Comparison of ENCODE assay signal across 8 cellular contexts in genomic region chr4:174120446-174121142, GRCh38.
DNase-seq lines count a peak whose midpoint lies in the region; ATAC-seq, FAIRE-seq and TF ChIP-seq lines count a peak whose summit lies in the region.

No MANE protein-coding gene starts in this region.

- ATAC-seq in A549 (peak; percentile 95 to 97), right lobe of liver (peak; percentile 67 to 83 (median 81))

- H3K9me3 ChIP-seq in A549 = no peaks in the 10 kb centered on the region
- no peaks in the 10 kb centered on the region for H3K9me3 ChIP-seq in right lobe of liver
- H3K9me3 ChIP-seq in testis = no peaks in the 10 kb centered on the region

- WGBS in A549 (ENCODE audit: missing lambda C conversion rate) = 16% methylated on average over 19 of the region's 19 CpGs
- 11% methylated on average over 19 of the region's 19 CpGs for WGBS in right lobe of liver (ENCODE audit: insufficient coverage, low coverage, low lambda C conversion rate, missing lambda C conversion rate)
- 12 to 14% methylated on average over 19 of the region's 19 CpGs for WGBS in testis, 2 donors

- CTCF ChIA-PET in A549 (lab: Yijun Ruan, JAX) = interaction anchor here (0.7 to 1.9 kb wide), 9 partner anchors 8 to 615 kb away, joined by 3 to 13 read pairs (median 3); no protein-coding TSS in a partner anchor

- TF ChIP-seq RAD21 in A549 (conservative IDR thresholded peaks at IDR 0.05 in 1 of 2, IDR thresholded peaks at IDR 0.05 in 1 of 2) = peak; percentile 45 to 52; a peak in 4 of 5 replicates

- POLR2A ChIA-PET in A549 (lab: Yijun Ruan, JAX) = no interaction called here

- no peak for TF ChIP-seq EP300 in A549 (IDR thresholded peaks at IDR 0.05)

- H3K36me3 ChIP-seq in right lobe of liver (no peaks in the 10 kb centered on the region), testis (ENCODE audit: low read depth, missing control alignments) (no peaks in the 10 kb centered on the region)

- H3K27me3 ChIP-seq in dorsolateral prefrontal cortex (peaks cover 0 to 67% (median 18%) of the 10 kb centered on the region in 45 donors), right lobe of liver (peaks cover 0 to 3% of the 10 kb centered on the region in 2 donors), testis (no peaks in the 10 kb centered on the region)

- peak; percentile 19 to 81 for DNase-seq in A549 (ENCODE audit: low read depth in 1 of 2, low spot score in 1 of 2)
- DNase-seq in Jurkat, Clone E6-1 (ENCODE audit: low read depth, low spot score) = peak; percentile 60
- DNase-seq in RKO (ENCODE audit: low spot score) = peak; percentile 83
- peak in 6 of 10 donors; percentile 7 to 39 (median 37) for DNase-seq in dorsolateral prefrontal cortex
- no peak for DNase-seq in right lobe of liver
- DNase-seq in testis = peak; percentile 71
- no peak for DNase-seq in GF-D8 (lab: John Stamatoyannopoulos, UW)

- TF ChIP-seq POLR2A in A549 (IDR thresholded peaks at IDR 0.05; ENCODE audit: low read length) (no peak; the same call in 1 of the 2 replicates), right lobe of liver (IDR thresholded peaks at IDR 0.05) (no peak), testis (IDR thresholded peaks at IDR 0.05) (no peak)

- peak overlapping the region; percentile 68 for H3K4me2 ChIP-seq in A549

- H3K4me1 ChIP-seq in A549 (no peaks in the 10 kb centered on the region), right lobe of liver (no peaks in the 10 kb centered on the region), testis (no peaks in the 10 kb centered on the region)

- intact Hi-C loops in dorsolateral prefrontal cortex (cut with DNase I) (loop anchor here in 1 of 2 donors (10.0 kb wide), 1 partner anchor 616 kb away; no protein-coding TSS in a partner anchor), right lobe of liver (cut with DNase I) (loop anchor here in 1 of 2 donors (10.0 kb wide), 1 partner anchor 616 kb away; no protein-coding TSS in a partner anchor), testis (cut with DNase I; ENCODE audit: low total_unique reads) (no loop called here)

- FAIRE-seq in A549 (lab: Jason Lieb, UNC) = no peak

- peak overlapping the region; percentile 46 for H3K4me3 ChIP-seq in A549
- peak overlapping the region; percentile 18; the same call in 1 of the 2 replicates for H3K4me3 ChIP-seq in GM08714 (ENCODE audit: low read length)
- H3K4me3 ChIP-seq in Jurkat, Clone E6-1 (ENCODE audit: low read length) = no peak overlapping the region
- H3K4me3 ChIP-seq in dorsolateral prefrontal cortex = peak overlapping the region in 50 of 59 donors; percentile 4 to 66 (median 40)
- H3K4me3 ChIP-seq in right lobe of liver = no peak overlapping the region
- peak overlapping the region; percentile 5 to 44 for H3K4me3 ChIP-seq in testis

- peak overlapping the region; percentile 41 to 45; a peak in 2 of 6 replicates for H3K27ac ChIP-seq in A549
- no peak overlapping the region for H3K27ac ChIP-seq in dorsolateral prefrontal cortex
- H3K27ac ChIP-seq in right lobe of liver = no peak overlapping the region
- peak overlapping the region in 1 of 2 donors; percentile 20 for H3K27ac ChIP-seq in testis

- TF ChIP-seq CTCF in A549 (IDR thresholded peaks at IDR 0.05) = peak; percentile 53
- peak; percentile 30 to 72 (median 58) for TF ChIP-seq CTCF in dorsolateral prefrontal cortex (IDR thresholded peaks at IDR 0.05 in 54 of 56, conservative IDR thresholded peaks at IDR 0.05 in 2 of 56; ENCODE audit: low read depth in 1 of 56, partially characterized antibody in 56 of 56)
- TF ChIP-seq CTCF in right lobe of liver (IDR thresholded peaks at IDR 0.05) = peak; percentile 42 to 52 (median 48)
- TF ChIP-seq CTCF in testis (IDR thresholded peaks at IDR 0.05) = peak; percentile 67 to 76 (median 74)

TF ChIP-seq in A549, 52 proteins besides CTCF, POLR2A, EP300 and RAD21:
- TF ChIP-seq KDM1A (IDR thresholded peaks at IDR 0.05; ENCODE audit: low read depth) = no peak
- TF ChIP-seq KDM5A (IDR thresholded peaks at IDR 0.05) = no peak
- TF ChIP-seq TP53 (CRISPR knock-in tag; IDR thresholded peaks at IDR 0.05) = no peak
- TF ChIP-seq FOSB (CRISPR knock-in tag; IDR thresholded peaks at IDR 0.05) = no peak
- TF ChIP-seq ZNF302 (CRISPR knock-in tag; IDR thresholded peaks at IDR 0.05) = no peak
- no peak for TF ChIP-seq NR3C1 (IDR thresholded peaks at IDR 0.05)
- TF ChIP-seq POLR2AphosphoS2 (conservative IDR thresholded peaks at IDR 0.05; ENCODE audit: low read length) = no peak
- no peak for TF ChIP-seq ZSCAN20 (CRISPR knock-in tag; IDR thresholded peaks at IDR 0.05)
- peak; percentile 46 for TF ChIP-seq SMC3 (IDR thresholded peaks at IDR 0.05)
- TF ChIP-seq TFCP2L1 (CRISPR knock-in tag; IDR thresholded peaks at IDR 0.05) = no peak
- TF ChIP-seq JUN (IDR thresholded peaks at IDR 0.05) = 0 out of 5 replicates have a peak, but pooled peaks of 1 of the 2 experiments have one; percentile 25
- no peak for TF ChIP-seq RCOR1 (IDR thresholded peaks at IDR 0.05; ENCODE audit: low read depth, low read length)
- no peak for TF ChIP-seq REST (IDR thresholded peaks at IDR 0.05)
- TF ChIP-seq, protein P1, sequence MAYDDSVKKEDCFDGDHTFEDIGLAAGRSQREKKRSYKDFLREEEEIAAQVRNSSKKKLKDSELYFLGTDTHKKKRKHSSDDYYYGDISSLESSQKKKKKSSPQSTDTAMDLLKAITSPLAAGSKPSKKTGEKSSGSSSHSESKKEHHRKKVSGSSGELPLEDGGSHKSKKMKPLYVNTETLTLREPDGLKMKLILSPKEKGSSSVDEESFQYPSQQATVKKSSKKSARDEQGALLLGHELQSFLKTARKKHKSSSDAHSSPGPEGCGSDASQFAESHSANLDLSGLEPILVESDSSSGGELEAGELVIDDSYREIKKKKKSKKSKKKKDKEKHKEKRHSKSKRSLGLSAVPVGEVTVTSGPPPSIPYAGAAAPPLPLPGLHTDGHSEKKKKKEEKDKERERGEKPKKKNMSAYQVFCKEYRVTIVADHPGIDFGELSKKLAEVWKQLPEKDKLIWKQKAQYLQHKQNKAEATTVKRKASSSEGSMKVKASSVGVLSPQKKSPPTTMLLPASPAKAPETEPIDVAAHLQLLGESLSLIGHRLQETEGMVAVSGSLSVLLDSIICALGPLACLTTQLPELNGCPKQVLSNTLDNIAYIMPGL (CRISPR knock-in tag; IDR thresholded peaks at IDR 0.05; ENCODE audit: borderline replicate concordance) = no peak
- TF ChIP-seq MAX (IDR thresholded peaks at IDR 0.05) = peak; percentile 49
- no peak for TF ChIP-seq ELK1 (IDR thresholded peaks at IDR 0.05; ENCODE audit: low read depth, low read length)
- no peak for TF ChIP-seq MAZ (IDR thresholded peaks at IDR 0.05; ENCODE audit: borderline replicate concordance, low read depth, low read length)

Comparison
In these comparisons a context has a peak if more than half of its experiments do, and no peak if none do; other contexts are left out.
1. DNase-seq: peak in A549 (2 of 2), Jurkat, Clone E6-1 (single experiment), RKO (single experiment), dorsolateral prefrontal cortex (6 of 10) and testis (single experiment); none in right lobe of liver (0 of 3) and GF-D8 (single experiment).
2. H3K27ac ChIP-seq: peak in A549 (2 of 2); none in dorsolateral prefrontal cortex (0 of 59) and right lobe of liver (0 of 3).
3. H3K4me3 ChIP-seq: peak in A549 (single experiment), GM08714 (single experiment), dorsolateral prefrontal cortex (50 of 59) and testis (2 of 2); none in Jurkat, Clone E6-1 (single experiment) and right lobe of liver (0 of 3).
4. Peak in every context shown above with its lines, with median percentiles within 50 percentile points of each other: CTCF ChIP-seq.